In the genomic region with DNA sequence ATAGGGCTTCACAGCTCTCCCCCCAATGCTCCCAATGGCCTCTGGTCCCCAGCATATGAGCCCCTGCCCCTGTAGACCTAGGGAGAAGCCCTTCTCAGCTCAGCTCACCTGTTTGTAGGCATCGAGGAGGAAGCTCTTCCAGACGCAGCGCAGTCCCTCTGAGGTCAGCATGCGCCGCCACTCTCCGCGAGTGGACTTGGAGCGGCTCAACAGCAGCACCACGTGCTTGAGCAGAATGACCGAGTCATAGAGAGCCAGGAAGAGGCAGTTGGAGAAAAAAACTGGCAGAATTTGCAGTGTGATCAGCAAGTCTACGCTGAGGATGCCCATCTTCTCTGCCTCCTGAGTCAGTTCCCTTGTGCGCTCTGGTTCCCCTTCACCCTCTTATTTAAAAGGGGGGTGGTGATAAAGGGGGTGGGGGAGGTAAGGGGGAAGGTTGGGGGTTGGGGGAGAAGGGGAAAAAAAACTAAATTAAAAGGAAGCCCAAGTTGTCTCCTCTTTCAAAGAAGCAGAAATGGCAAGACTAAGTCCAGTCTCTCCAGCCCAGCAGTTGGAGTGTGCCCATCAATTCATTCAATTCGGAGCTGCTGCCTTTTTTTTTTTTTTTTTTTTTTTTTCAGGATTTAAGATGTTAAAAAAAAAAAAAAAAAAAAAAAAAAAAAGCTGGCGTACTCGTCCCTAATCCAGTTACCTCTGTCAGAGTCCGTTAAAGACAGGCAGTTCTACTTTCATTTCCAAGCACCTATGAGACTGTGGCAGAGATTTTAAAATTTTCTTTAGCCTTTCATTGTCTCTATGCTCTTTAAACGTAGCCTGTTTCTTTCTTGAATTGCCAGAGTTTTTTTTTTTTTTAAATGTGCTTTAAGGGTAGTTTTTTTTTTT, we compare ENCODE assay signal across 9 cellular contexts. TPM values are rescaled to one million over a fixed set of nuclear protein-coding genes. Genes with fewer than 3 reads are reported as not detected.
DNase-seq lines count a peak whose midpoint lies in the region; ATAC-seq, FAIRE-seq and TF ChIP-seq lines count a peak whose summit lies in the region.
"Had no signal": no experiment of that assay in that cellular context is flagged by ENCODE, and none has a peak within 500 bp of the region (broad histone marks: within the 10 kb centered on the region; RNA-seq: fewer than 3 reads in every experiment).

A gene (minus strand): TSS at position 362 of the 882 bp plus-strand sequence. CDS start 32 bp downstream, at position 330.

- H3K4me2 ChIP-seq in A549 (peak within 1 kb of the TSS; percentile 84), IMR-90 (ENCODE audit: low read depth, low read length) (peak within 1 kb of the TSS; percentile 95)

- CTCF ChIA-PET in A549 (lab: Yijun Ruan, JAX) = interaction anchor here (1.0 to 3.1 kb wide), 3 partner anchors 10 to 155 kb away, joined by 3 to 14 read pairs (median 4); no protein-coding TSS in a partner anchor
- CTCF ChIA-PET in IMR-90 (lab: Yijun Ruan, JAX) = no interaction called here

- no peak within 1 kb of the TSS for H2BK15ac ChIP-seq in IMR-90 (ENCODE audit: low read depth, low read length)

- TF ChIP-seq CTCF in A549 (IDR thresholded peaks at IDR 0.05) = no peak
- no peak for TF ChIP-seq CTCF in IMR-90 (conservative IDR thresholded peaks at IDR 0.05; ENCODE audit: low read depth, low read length)
- TF ChIP-seq CTCF in endodermal cell (conservative IDR thresholded peaks at IDR 0.05) = no peak
- no peak for TF ChIP-seq CTCF in foreskin keratinocyte (conservative IDR thresholded peaks at IDR 0.05)

- peak within 1 kb of the TSS; percentile 6; the same call in 1 of the 2 replicates for H3K4ac ChIP-seq in IMR-90 (ENCODE audit: low read depth, low read length)

- H3K9me3 Mint-ChIP-seq in endodermal cell = no peaks in the 10 kb centered on the region

- no peaks in the 10 kb centered on the region for H3K27me3 ChIP-seq in IMR-90 (ENCODE audit: control insufficient read depth, insufficient read depth, low read length)
- H3K27me3 ChIP-seq in endodermal cell (ENCODE audit: control insufficient read depth, insufficient read depth, low read length, poor library complexity, severe bottlenecking) = peaks cover 11% of the 10 kb centered on the region
- peaks cover 11% of the 10 kb centered on the region for H3K27me3 ChIP-seq in foreskin keratinocyte

- H3K14ac ChIP-seq in IMR-90 (replicated peaks; ENCODE audit: low read depth, low read length) = no peak within 1 kb of the TSS

- peak within 1 kb of the TSS; percentile 63; the same call in 1 of the 2 replicates for H3K18ac ChIP-seq in IMR-90 (ENCODE audit: low read depth, low read length)

- 29% methylated on average over 14 of the region's 17 CpGs for WGBS in A549 (ENCODE audit: missing lambda C conversion rate)
- no CpG with 5 or more reads among the region's 17 CpGs for WGBS in IMR-90 (ENCODE audit: extremely low coverage in 2 of 2, insufficient read length in 1 of 2), 2 experiments
- 78 to 84% methylated on average over 5 to 15 of the region's 17 CpGs for WGBS in endodermal cell (ENCODE audit: insufficient coverage in 1 of 2, insufficient read length in 1 of 2), 2 experiments

- H2BK20ac ChIP-seq in IMR-90 (ENCODE audit: low read depth, low read length) = peak within 1 kb of the TSS; percentile 0; the same call in 1 of the 2 replicates

- H3K4me3 ChIP-seq in A549 = peak within 1 kb of the TSS; percentile 46
- H3K4me3 ChIP-seq in IMR-90 (ENCODE audit: insufficient read depth, low read depth, low read length) = peak within 1 kb of the TSS; percentile 35; the same call in 1 of the 2 replicates
- no peak within 1 kb of the TSS for H3K4me3 ChIP-seq in endodermal cell (ENCODE audit: low read length)

- H4K20me1 ChIP-seq in IMR-90 (ENCODE audit: insufficient read depth, low read length) = no peaks in the 10 kb centered on the region

- no peak for FAIRE-seq in A549 (lab: Jason Lieb, UNC)

- H3K79me1 ChIP-seq in IMR-90 (ENCODE audit: low read depth in 1 of 2, low read length in 2 of 2) = no peaks in the 10 kb centered on the region

- peaks cover 69% of the 10 kb centered on the region for H3K4me1 ChIP-seq in A549
- H3K4me1 ChIP-seq in IMR-90 (ENCODE audit: control insufficient read depth, insufficient read depth, low read length) = peaks cover 4% of the 10 kb centered on the region
- peaks cover 5% of the 10 kb centered on the region for H3K4me1 ChIP-seq in endodermal cell (ENCODE audit: control insufficient read depth, insufficient read depth, low read length)
- H3K4me1 ChIP-seq in foreskin keratinocyte = no peaks in the 10 kb centered on the region

- peak within 1 kb of the TSS; percentile 56; the same call in 1 of the 2 replicates for H3K56ac ChIP-seq in IMR-90 (ENCODE audit: extremely low read depth, insufficient read depth, low read length)

- peaks cover 16% of the 10 kb centered on the region for H3K4me1 Mint-ChIP-seq in endodermal cell

- H2AK9ac ChIP-seq in IMR-90 (replicated peaks; ENCODE audit: low read depth, low read length, poor library complexity) = no peak within 1 kb of the TSS

- POLR2A ChIA-PET in A549 (lab: Yijun Ruan, JAX) = interaction anchor here (0.6 kb wide), 1 partner anchor 545 kb away, joined by 6 read pairs; no protein-coding TSS in a partner anchor
- POLR2A ChIA-PET in IMR-90 (lab: Charles Lee; ENCODE audit: unreplicated experiment) = interaction anchor here (0.6 kb wide), 1 partner anchor 157 kb away, joined by 8 read pairs; no protein-coding TSS in a partner anchor

- H3K4me3 Mint-ChIP-seq in endodermal cell = peak within 1 kb of the TSS; percentile 25

- H2AFZ ChIP-seq in IMR-90 (replicated peaks; ENCODE audit: low read length, poor library complexity) = peak within 1 kb of the TSS; percentile 26

- in situ Hi-C loops in IMR-90 (cut with MboI; ENCODE audit: low sequenced_read_pairs) = no loop called here

- no peaks in the 10 kb centered on the region for H3K9me1 ChIP-seq in IMR-90 (ENCODE audit: insufficient read depth, low read length)

- peak within 1 kb of the TSS; percentile 69 for H3K9ac ChIP-seq in IMR-90 (ENCODE audit: low read depth, low read length)
- no peak within 1 kb of the TSS for H3K9ac ChIP-seq in endodermal cell (ENCODE audit: extremely low read depth, low read length, poor library complexity, severe bottlenecking)

- 0 out of 2 replicates have a peak, but pooled peaks have one; percentile 16 for TF ChIP-seq POLR2A in A549 (IDR thresholded peaks at IDR 0.05; ENCODE audit: low read length)
- no peak for TF ChIP-seq POLR2A in IMR-90 (IDR thresholded peaks at IDR 0.05; ENCODE audit: low read depth, low read length)

- TF ChIP-seq RAD21 in A549 (conservative IDR thresholded peaks at IDR 0.05 in 1 of 2, IDR thresholded peaks at IDR 0.05 in 1 of 2) (peak in 1 of 2 experiments; percentile 23; a peak in 1 of 5 replicates), IMR-90 (IDR thresholded peaks at IDR 0.05; ENCODE audit: low read length) (no peak)

- H3K23ac ChIP-seq in IMR-90 (ENCODE audit: low read depth, low read length) = no peak within 1 kb of the TSS

- TF ChIP-seq EP300 in A549 (IDR thresholded peaks at IDR 0.05) = no peak

- no peaks in the 10 kb centered on the region for H3K36me3 Mint-ChIP-seq in endodermal cell (ENCODE audit: low read depth)

- H3K9me3 ChIP-seq in A549 (no peaks in the 10 kb centered on the region), IMR-90 (ENCODE audit: control insufficient read depth, insufficient read depth, low read length) (no peaks in the 10 kb centered on the region), endodermal cell (ENCODE audit: control insufficient read depth, low read length) (no peaks in the 10 kb centered on the region)

- peaks cover 31% of the 10 kb centered on the region for H3K27me3 Mint-ChIP-seq in endodermal cell (ENCODE audit: insufficient read depth)

- peak within 1 kb of the TSS; percentile 9; the same call in 1 of the 2 replicates for H4K91ac ChIP-seq in IMR-90 (ENCODE audit: insufficient read depth, low read depth, low read length)

- H3K27ac Mint-ChIP-seq in endodermal cell = no peak within 1 kb of the TSS

- intact Hi-C loops in IMR-90 (cut with micrococcal nuclease) = loop anchor here (2.0 to 10.0 kb wide), 7 partner anchors 155 to 1197 kb away; no protein-coding TSS in a partner anchor

- no peak within 1 kb of the TSS for H2AK5ac ChIP-seq in IMR-90 (ENCODE audit: low read depth, low read length)

- H2BK5ac ChIP-seq in IMR-90 (ENCODE audit: low read depth, low read length, poor library complexity, severe bottlenecking) = no peak within 1 kb of the TSS

- H3K27ac ChIP-seq in A549 = peak within 1 kb of the TSS; percentile 80 to 84
- no peak within 1 kb of the TSS for H3K27ac ChIP-seq in IMR-90 (ENCODE audit: insufficient read depth, low read length)
- no peak within 1 kb of the TSS for H3K27ac ChIP-seq in endodermal cell (ENCODE audit: low read depth, low read length)
- H3K27ac ChIP-seq in foreskin keratinocyte = no peak within 1 kb of the TSS
- H3K27ac ChIP-seq: epithelial cell of prostate had no signal

- peak in 1 of 2 experiments; percentile 32; a peak in 3 of 6 replicates for ATAC-seq in A549
- peak; percentile 28 for ATAC-seq in IMR-90 (ENCODE audit: low read depth)
- ATAC-seq in foreskin keratinocyte = no peak
- no peak for ATAC-seq in HG03521 (IDR thresholded peaks at IDR 0.05; ENCODE audit: unreplicated experiment)
- ATAC-seq in GM21367 (IDR thresholded peaks at IDR 0.05; ENCODE audit: unreplicated experiment) = no peak

- H3K36me3 ChIP-seq in IMR-90 (ENCODE audit: control insufficient read depth, insufficient read depth, low read length) = no peaks in the 10 kb centered on the region
- no peaks in the 10 kb centered on the region for H3K36me3 ChIP-seq in endodermal cell (ENCODE audit: control insufficient read depth, insufficient read depth, low read length)

- no TSS peak for BruUV-seq in IMR-90 (replicated peaks; lab: Mats Ljungman, UMichigan)

- peak within 1 kb of the TSS; percentile 21 for H2BK120ac ChIP-seq in IMR-90 (ENCODE audit: low read depth, low read length)

- DNase-seq in A549 (ENCODE audit: low read depth in 1 of 2, low spot score in 1 of 2) (peak in 1 of 2 experiments; percentile 66), IMR-90 (peak; percentile 31), endodermal cell (peak; percentile 47), myocyte (ENCODE audit: low read depth) (peak; percentile 69), foreskin keratinocyte (no peak), SHP77 treated with DMSO at 0.1 percent for 48 hours (lab: John Stamatoyannopoulos, UW) (no peak)

- peak within 1 kb of the TSS; percentile 75 for H4K5ac ChIP-seq in IMR-90 (ENCODE audit: low read depth, low read length)

- H4K8ac ChIP-seq in IMR-90 (ENCODE audit: low read depth in 2 of 2, low read length in 2 of 2) = peak within 1 kb of the TSS; percentile 45 to 64; a peak in 3 of 4 replicates

- dilution Hi-C loops in IMR-90 (cut with HindIII; ENCODE audit: low sequenced_read_pairs, unreplicated experiment) = no loop called here

RNA-seq across cellular contexts. Expression of the gene that starts here (rescaled TPM):
- polyA plus RNA-seq in A549 (2011; rRNA removed) (24.7 and 35.3 TPM in 2 replicates), A549 (2017; fragmentation: RNase III; extraction: RNeasy Plus Mini Kit Qiagen cat#74134 plus additional on column Dnase treatment) (72.5 to 93.7 TPM (median 87.5 TPM) in 3 replicates), IMR-90 (2012; rRNA removed) (7.4 and 12.8 TPM in 2 replicates), foreskin keratinocyte (0.01 TPM in 1 of 2 replicates, not detected in the other)
- 28.3 and 38.5 TPM in 2 replicates for polyA plus RNA-seq in A549 (2012; cell fraction: cytosol; rRNA removed)
- polyA plus RNA-seq in A549 (2012; cell fraction: nucleus; rRNA removed) = 44.9 and 61.0 TPM in 2 replicates
- 70.9 and 73.3 TPM in 2 replicates for polyA minus RNA-seq in A549 (2011; rRNA and poly(A)+ RNA removed)
- total RNA-seq in IMR-90 (2012; rRNA removed) (21.7 and 24.2 TPM in 2 replicates), endodermal cell (under 1 TPM; 0.04 to 0.57 TPM), myocyte (5.0 and 30.7 TPM in 2 replicates), foreskin keratinocyte (0.03 and 0.04 TPM in 2 replicates)
- polyA plus RNA-seq in IMR-90 (2012; cell fraction: cytosol; rRNA removed) = 5.7 and 7.4 TPM in 2 replicates
- 12.8 and 17.0 TPM in 2 replicates for polyA plus RNA-seq in IMR-90 (2012; cell fraction: nucleus; rRNA removed; ENCODE audit: low replicate concordance)
- 0.14 TPM for polyA plus RNA-seq in endodermal cell (2013, experiment 1 of 2)
- 0.21 TPM for polyA plus RNA-seq in endodermal cell (2013, experiment 2 of 2)
- 5.1 TPM for polyA plus RNA-seq in myocyte (2012)

Comparison
In these comparisons a context has a peak if more than half of its experiments do, and no peak if none do; other contexts are left out.
1. Peak in DNase-seq in endodermal cell; RNA of the gene not detected or under 1 TPM.
2. DNase-seq: peak in IMR-90 (single experiment) and myocyte (single experiment); none in foreskin keratinocyte (0 of 2) and SHP77 treated with DMSO at 0.1 percent for 48 hours (single experiment).
3. H3K27ac ChIP-seq: peak in A549 (2 of 2); none in IMR-90 (single experiment), endodermal cell (single experiment) and foreskin keratinocyte (single experiment).